ENCODE assay signal across 22 cellular contexts in genomic region chr3:71028802-71029201, GRCh38.
DNase-seq lines count a peak whose midpoint lies in the region; ATAC-seq and TF ChIP-seq lines count a peak whose summit lies in the region.
"Had no signal": no experiment of that assay in that cellular context is flagged by ENCODE, and none has a peak within 500 bp of the region (broad histone marks: within the 10 kb centered on the region; RNA-seq: fewer than 3 reads in every experiment).

No MANE protein-coding gene starts in this region.

- H3K27me3 Mint-ChIP-seq in activated naive CD4-positive, alpha-beta T cell treated with anti-CD3 and anti-CD28 coated beads, Interleukin-2, amount 50 U/mL, for 24 hours = no peaks in the 10 kb centered on the region
- H3K27me3 Mint-ChIP-seq in IgD-negative memory B cell (no peaks in the 10 kb centered on the region), type B pancreatic cell (no peaks in the 10 kb centered on the region)
- no peaks in the 10 kb centered on the region for H3K27me3 Mint-ChIP-seq in stimulated activated naive B cell treated with anti-CD40 and anti-IgM and Interleukin-4, amounts not matched to agents 10 μg/mL and 1 μg/mL and 100 μg/mL, for 72 hours

- peaks cover 96% of the 10 kb centered on the region for H3K4me1 Mint-ChIP-seq in activated naive CD4-positive, alpha-beta T cell treated with anti-CD3 and anti-CD28 coated beads, Interleukin-2, amount 50 U/mL, for 24 hours
- H3K4me1 Mint-ChIP-seq in IgD-negative memory B cell (peaks cover 61 to 67% (median 67%) of the 10 kb centered on the region in 3 donors), type B pancreatic cell (ENCODE audit: unreplicated experiment) (peaks cover 33% of the 10 kb centered on the region)
- peaks cover 58 to 92% of the 10 kb centered on the region in 2 donors for H3K4me1 Mint-ChIP-seq in stimulated activated naive B cell treated with anti-CD40 and anti-IgM and Interleukin-4, amounts not matched to agents 10 μg/mL and 1 μg/mL and 100 μg/mL, for 72 hours

- H3K36me3 Mint-ChIP-seq in activated naive CD4-positive, alpha-beta T cell treated with anti-CD3 and anti-CD28 coated beads, Interleukin-2, amount 50 U/mL, for 24 hours = peaks cover 46% of the 10 kb centered on the region
- peaks cover 20 to 52% of the 10 kb centered on the region in 2 donors for H3K36me3 Mint-ChIP-seq in activated naive CD4-positive, alpha-beta T cell treated with anti-CD3 and anti-CD28 coated beads, Interleukin-2, amount 50 U/mL, for 72 hours
- H3K36me3 Mint-ChIP-seq in IgD-negative memory B cell = peaks cover 8% of the 10 kb centered on the region
- H3K36me3 Mint-ChIP-seq in stimulated activated naive B cell treated with anti-CD40 and anti-IgM and Interleukin-4, amounts not matched to agents 10 μg/mL and 1 μg/mL and 100 μg/mL, for 72 hours = peaks cover 37 to 72% of the 10 kb centered on the region in 2 donors
- peaks cover 51% of the 10 kb centered on the region for H3K36me3 Mint-ChIP-seq in type B pancreatic cell

- H3K9me3 ChIP-seq in esophagus muscularis mucosa = no peaks in the 10 kb centered on the region
- H3K9me3 ChIP-seq: SJCRH30 had no signal

- no peaks in the 10 kb centered on the region for H3K9me3 Mint-ChIP-seq in activated naive CD4-positive, alpha-beta T cell treated with anti-CD3 and anti-CD28 coated beads, Interleukin-2, amount 50 U/mL, for 24 hours
- no peaks in the 10 kb centered on the region for H3K9me3 Mint-ChIP-seq in activated naive CD4-positive, alpha-beta T cell treated with anti-CD3 and anti-CD28 coated beads, Interleukin-2, amount 50 U/mL, for 72 hours
- no peaks in the 10 kb centered on the region for H3K9me3 Mint-ChIP-seq in IgD-negative memory B cell
- no peaks in the 10 kb centered on the region for H3K9me3 Mint-ChIP-seq in stimulated activated naive B cell treated with anti-CD40 and anti-IgM and Interleukin-4, amounts not matched to agents 10 μg/mL and 1 μg/mL and 100 μg/mL, for 72 hours
- no peaks in the 10 kb centered on the region for H3K9me3 Mint-ChIP-seq in type B pancreatic cell
- H3K9me3 Mint-ChIP-seq: HFFc6 had no signal

- H3K4me3 Mint-ChIP-seq in activated naive CD4-positive, alpha-beta T cell treated with anti-CD3 and anti-CD28 coated beads, Interleukin-2, amount 50 U/mL, for 24 hours = no peak overlapping the region
- H3K4me3 Mint-ChIP-seq in IgD-negative memory B cell (peak overlapping the region in 1 of 4 donors; percentile 29), type B pancreatic cell (no peak overlapping the region)
- no peak overlapping the region for H3K4me3 Mint-ChIP-seq in stimulated activated naive B cell treated with anti-CD40 and anti-IgM and Interleukin-4, amounts not matched to agents 10 μg/mL and 1 μg/mL and 100 μg/mL, for 72 hours
- H3K4me3 Mint-ChIP-seq: HFFc6 had no signal

- peaks cover 0 to 14% (median 4%) of the 10 kb centered on the region in 4 donors for H3K36me3 ChIP-seq in esophagus muscularis mucosa
- H3K36me3 ChIP-seq: SJCRH30 had no signal

- TF ChIP-seq POLR2A in esophagus muscularis mucosa (IDR thresholded peaks at IDR 0.05; ENCODE audit: low read depth) = no peak

- peaks cover 61 to 97% (median 90%) of the 10 kb centered on the region in 4 donors for H3K4me1 ChIP-seq in esophagus muscularis mucosa
- H3K4me1 ChIP-seq: SJCRH30 had no signal

- ATAC-seq in activated naive CD4-positive, alpha-beta T cell treated with anti-CD3 and anti-CD28 coated beads, Interleukin-2, amount 50 U/mL, for 72 hours = no peak
- ATAC-seq in stimulated activated naive B cell treated with anti-CD40 and anti-IgM and Interleukin-4, amounts not matched to agents 10 μg/mL and 1 μg/mL and 100 μg/mL, for 72 hours (replicated peaks) = no peak
- no peak for ATAC-seq in GM21528 (IDR thresholded peaks at IDR 0.05; ENCODE audit: low FRiP score, unreplicated experiment)

- H3K4me3 ChIP-seq in esophagus muscularis mucosa = no peak overlapping the region
- H3K4me3 ChIP-seq: SJCRH30 had no signal

- intact Hi-C loops in esophagus muscularis mucosa (cut with DNase I) = no loop called here

- H3K27ac ChIP-seq in esophagus muscularis mucosa (replicated peaks in 1 of 4) = peak overlapping the region; percentile 30 to 77 (median 66)
- H3K27ac ChIP-seq: SJCRH30 had no signal

- DNase-seq in activated naive CD4-positive, alpha-beta T cell treated with anti-CD3 and anti-CD28 coated beads, Interleukin-2, amount 50 U/mL, for 72 hours (ENCODE audit: low spot score in 2 of 2) = no peak
- DNase-seq in esophagus muscularis mucosa (ENCODE audit: extremely low spot score) = peak; percentile 29
- DNase-seq in stimulated activated naive B cell treated with anti-CD40 and anti-IgM and Interleukin-4, amounts not matched to agents 10 μg/mL and 1 μg/mL and 100 μg/mL, for 72 hours = no peak
- DNase-seq in type B pancreatic cell (ENCODE audit: extremely low spot score, unreplicated experiment) = no peak
- DNase-seq in stimulated activated CD4-positive, alpha-beta T cell treated with anti-CD3 and anti-CD28 coated beads, Interleukin-12 subunit alpha, Interleukin-12 subunit beta, amount 100 ng/mL, for 4 hours = no peak
- DNase-seq: ACHN; AML-193; GF-D8; GOT3; HFFc6; KBM-7; MV-4-11; NCI-H1417 treated with DMSO at 0.1 percent for 48 hours; NCI-H1930; NCI-H2171; NCI-H446 treated with DMSO at 0.1 percent for 48 hours; NK-92 treated with Interleukin-12 subunit alpha and Interleukin-12 subunit beta, amount 100 ng/mL, for 24 hours; OCI-M1; SJCRH30 had no signal

- H3K27me3 ChIP-seq in esophagus muscularis mucosa = no peaks in the 10 kb centered on the region
- H3K27me3 ChIP-seq: SJCRH30 had no signal

- TF ChIP-seq CTCF in esophagus muscularis mucosa (IDR thresholded peaks at IDR 0.05) (no peak), type B pancreatic cell (conservative IDR thresholded peaks at IDR 0.05) (no peak)

- peak overlapping the region; percentile 52 for H3K27ac Mint-ChIP-seq in activated naive CD4-positive, alpha-beta T cell treated with anti-CD3 and anti-CD28 coated beads, Interleukin-2, amount 50 U/mL, for 24 hours
- no peak overlapping the region for H3K27ac Mint-ChIP-seq in activated naive CD4-positive, alpha-beta T cell treated with anti-CD3 and anti-CD28 coated beads, Interleukin-2, amount 50 U/mL, for 72 hours
- H3K27ac Mint-ChIP-seq in IgD-negative memory B cell (peak overlapping the region; percentile 12 to 57 (median 37)), type B pancreatic cell (no peak overlapping the region)
- peak overlapping the region; percentile 63 for H3K27ac Mint-ChIP-seq in stimulated activated naive B cell treated with anti-CD40 and anti-IgM and Interleukin-4, amounts not matched to agents 10 μg/mL and 1 μg/mL and 100 μg/mL, for 72 hours
- H3K27ac Mint-ChIP-seq: HFFc6 had no signal

- TF ChIP-seq EP300 in esophagus muscularis mucosa (IDR thresholded peaks at IDR 0.05) = no peak

- 94% methylated on average over 7 of the region's 7 CpGs for WGBS in esophagus muscularis mucosa

Comparison
In these comparisons a context has a peak if more than half of its experiments do, and no peak if none do; other contexts are left out.
1. H3K27ac Mint-ChIP-seq: peak in activated naive CD4-positive, alpha-beta T cell treated with anti-CD3 and anti-CD28 coated beads, Interleukin-2, amount 50 U/mL, for 24 hours (single experiment), IgD-negative memory B cell (3 of 3) and stimulated activated naive B cell treated with anti-CD40 and anti-IgM and Interleukin-4, amounts not matched to agents 10 μg/mL and 1 μg/mL and 100 μg/mL, for 72 hours (single experiment); none in activated naive CD4-positive, alpha-beta T cell treated with anti-CD3 and anti-CD28 coated beads, Interleukin-2, amount 50 U/mL, for 72 hours (0 of 2) and type B pancreatic cell (single experiment).